28 cellular contexts compared by ENCODE assay signal in genomic region chr9:93667627-93668026, GRCh38.
DNase-seq lines count a peak whose midpoint lies in the region; ATAC-seq and TF ChIP-seq lines count a peak whose summit lies in the region.
"Had no signal": no experiment of that assay in that cellular context is flagged by ENCODE, and none has a peak within 500 bp of the region (broad histone marks: within the 10 kb centered on the region; RNA-seq: fewer than 3 reads in every experiment).

No MANE protein-coding gene starts in this region.

- peak; percentile 36 for DNase-seq in cardiac septum (ENCODE audit: low spot score)
- DNase-seq in right atrium auricular region (ENCODE audit: low spot score) = no peak
- peak; percentile 37 for DNase-seq in ecto neural progenitor cell (ENCODE audit: low spot score)
- no peak for DNase-seq in neural crest cell (ENCODE audit: low read depth, low spot score)
- peak; percentile 45 for DNase-seq in type B pancreatic cell (ENCODE audit: extremely low spot score, unreplicated experiment)
- no peak for DNase-seq in amniotic stem cell (lab: John Stamatoyannopoulos, UW)
- no peak for DNase-seq in stomach
- DNase-seq: ACHN; activated CD4-positive, alpha-beta T cell treated with anti-CD3 and anti-CD28 coated beads, Interleukin-2, amount 10 ng/mL, durations not matched to agents 7 days and 5 days; activated naive CD4-positive, alpha-beta T cell; CD8-positive, alpha-beta T cell; effector memory CD4-positive, alpha-beta T cell; KBM-7; NCI-H1092 treated with DMSO at 0.1 percent for 48 hours; NCI-H187; NCI-H2171 treated with DMSO at 0.1 percent for 48 hours; NCI-H510A; stimulated activated CD4-positive, alpha-beta T cell treated with anti-CD3 and anti-CD28 coated beads, Interleukin-2, amount 100 ng/mL, for 24 hours; stimulated activated CD8-positive, alpha-beta memory T cell treated with anti-CD3 and anti-CD28 coated beads, Interleukin-4, amount 100 ng/mL, for 48 hours; stimulated activated naive CD8-positive, alpha-beta T cell treated with anti-CD3 and anti-CD28 coated beads, Interleukin-15, amount 100 ng/mL, for 72 hours; T-helper 9 cell had no signal

- H3K9me3 Mint-ChIP-seq in neural crest cell = peaks cover 4% of the 10 kb centered on the region
- H3K9me3 Mint-ChIP-seq in type B pancreatic cell = no peaks in the 10 kb centered on the region
- H3K9me3 Mint-ChIP-seq: activated CD4-positive, alpha-beta T cell treated with anti-CD3 and anti-CD28 coated beads, Interleukin-2, amount 10 ng/mL, durations not matched to agents 7 days and 5 days; activated T-cell treated with anti-CD3 and anti-CD28 coated beads, Interleukin-2, amount 50 U/mL, for 4 hours; CD8-positive, alpha-beta T cell; naive thymus-derived CD8-positive, alpha-beta T cell had no signal

- TF ChIP-seq CTCF in right atrium auricular region (IDR thresholded peaks at IDR 0.05) (no peak), neural crest cell (conservative IDR thresholded peaks at IDR 0.05) (no peak), type B pancreatic cell (conservative IDR thresholded peaks at IDR 0.05) (no peak), stomach (IDR thresholded peaks at IDR 0.05) (no peak)

- H3K36me3 Mint-ChIP-seq in neural crest cell (ENCODE audit: low read depth) (peaks cover 4% of the 10 kb centered on the region), type B pancreatic cell (no peaks in the 10 kb centered on the region)

- H3K36me3 ChIP-seq in right atrium auricular region = peaks cover 37% of the 10 kb centered on the region
- peaks cover 25 to 76% (median 61%) of the 10 kb centered on the region in 4 donors for H3K36me3 ChIP-seq in stomach
- H3K36me3 ChIP-seq: pancreas, SJSA1 had no signal

- TF ChIP-seq EP300 in stomach (IDR thresholded peaks at IDR 0.05) = no peak

- intact Hi-C loops in cardiac septum (cut with DNase I) = no loop called here
- intact Hi-C loops in stomach (cut with DNase I; ENCODE audit: low total_unique reads) = no loop called here

- H3K27me3 ChIP-seq in right atrium auricular region (no peaks in the 10 kb centered on the region), stomach (no peaks in the 10 kb centered on the region)
- H3K27me3 ChIP-seq: pancreas, SJSA1 had no signal

- no peak for TF ChIP-seq POLR2A in stomach (IDR thresholded peaks at IDR 0.05)

- H3K27ac ChIP-seq in right atrium auricular region (no peak overlapping the region), stomach (no peak overlapping the region)
- H3K27ac ChIP-seq: pancreas, SJSA1 had no signal

- 73 to 97% (median 82%) methylated on average over 4 of the region's 4 CpGs for WGBS in stomach, 5 donors

- H3K4me3 Mint-ChIP-seq in neural crest cell (no peak overlapping the region), type B pancreatic cell (no peak overlapping the region)
- H3K4me3 Mint-ChIP-seq: activated CD4-positive, alpha-beta T cell treated with anti-CD3 and anti-CD28 coated beads, Interleukin-2, amount 10 ng/mL, durations not matched to agents 7 days and 5 days; activated T-cell treated with anti-CD3 and anti-CD28 coated beads, Interleukin-2, amount 50 U/mL, for 4 hours; B cell; CD8-positive, alpha-beta T cell; naive thymus-derived CD8-positive, alpha-beta T cell; stimulated activated naive CD8-positive, alpha-beta T cell treated with anti-CD3 and anti-CD28 coated beads, Interleukin-15, amount 100 ng/mL, for 72 hours had no signal

- H3K4me1 ChIP-seq in right atrium auricular region (no peaks in the 10 kb centered on the region), stomach (peaks cover 0 to 5% (median 0%) of the 10 kb centered on the region in 4 donors)
- H3K4me1 ChIP-seq: pancreas, SJSA1 had no signal

- H3K9me3 ChIP-seq in right atrium auricular region = no peaks in the 10 kb centered on the region
- H3K9me3 ChIP-seq in stomach = no peaks in the 10 kb centered on the region
- H3K9me3 ChIP-seq: pancreas, SJSA1 had no signal

- H3K27me3 Mint-ChIP-seq in neural crest cell (ENCODE audit: low read depth) (peaks cover 7% of the 10 kb centered on the region), type B pancreatic cell (no peaks in the 10 kb centered on the region)
- H3K27me3 Mint-ChIP-seq: activated CD4-positive, alpha-beta T cell treated with anti-CD3 and anti-CD28 coated beads, Interleukin-2, amount 10 ng/mL, durations not matched to agents 7 days and 5 days; B cell; naive thymus-derived CD8-positive, alpha-beta T cell; stimulated activated naive CD8-positive, alpha-beta T cell treated with anti-CD3 and anti-CD28 coated beads, Interleukin-15, amount 100 ng/mL, for 72 hours had no signal

- H3K4me1 Mint-ChIP-seq in neural crest cell = peaks cover 10% of the 10 kb centered on the region
- H3K4me1 Mint-ChIP-seq in type B pancreatic cell (ENCODE audit: unreplicated experiment) = no peaks in the 10 kb centered on the region
- H3K4me1 Mint-ChIP-seq: activated CD4-positive, alpha-beta T cell treated with anti-CD3 and anti-CD28 coated beads, Interleukin-2, amount 10 ng/mL, durations not matched to agents 7 days and 5 days; B cell; stimulated activated naive CD8-positive, alpha-beta T cell treated with anti-CD3 and anti-CD28 coated beads, Interleukin-15, amount 100 ng/mL, for 72 hours had no signal

- H3K4me3 ChIP-seq in right atrium auricular region (no peak overlapping the region), stomach (no peak overlapping the region)
- H3K4me3 ChIP-seq: lung, pancreas, SJSA1 had no signal

- ATAC-seq in HG03521 (IDR thresholded peaks at IDR 0.05; ENCODE audit: unreplicated experiment) = no peak
- ATAC-seq: activated T-cell treated with anti-CD3 and anti-CD28 coated beads, Interleukin-2, amount 50 U/mL, for 4 hours; CD8-positive, alpha-beta T cell; naive thymus-derived CD8-positive, alpha-beta T cell; pancreas; stimulated activated naive CD8-positive, alpha-beta T cell treated with anti-CD3 and anti-CD28 coated beads, Interleukin-15, amount 100 ng/mL, for 72 hours had no signal

- H3K27ac Mint-ChIP-seq in neural crest cell (ENCODE audit: unreplicated experiment) (peak overlapping the region; percentile 50), type B pancreatic cell (no peak overlapping the region)
- H3K27ac Mint-ChIP-seq: activated CD4-positive, alpha-beta T cell treated with anti-CD3 and anti-CD28 coated beads, Interleukin-2, amount 10 ng/mL, durations not matched to agents 7 days and 5 days; B cell; CD8-positive, alpha-beta T cell had no signal

Comparison
In these comparisons a context has a peak if more than half of its experiments do, and no peak if none do; other contexts are left out.
1. DNase-seq: peak in cardiac septum (single experiment), ecto neural progenitor cell (single experiment) and type B pancreatic cell (single experiment); none in right atrium auricular region (single experiment), neural crest cell (single experiment), amniotic stem cell (single experiment) and stomach (single experiment).